In the genomic region with DNA sequence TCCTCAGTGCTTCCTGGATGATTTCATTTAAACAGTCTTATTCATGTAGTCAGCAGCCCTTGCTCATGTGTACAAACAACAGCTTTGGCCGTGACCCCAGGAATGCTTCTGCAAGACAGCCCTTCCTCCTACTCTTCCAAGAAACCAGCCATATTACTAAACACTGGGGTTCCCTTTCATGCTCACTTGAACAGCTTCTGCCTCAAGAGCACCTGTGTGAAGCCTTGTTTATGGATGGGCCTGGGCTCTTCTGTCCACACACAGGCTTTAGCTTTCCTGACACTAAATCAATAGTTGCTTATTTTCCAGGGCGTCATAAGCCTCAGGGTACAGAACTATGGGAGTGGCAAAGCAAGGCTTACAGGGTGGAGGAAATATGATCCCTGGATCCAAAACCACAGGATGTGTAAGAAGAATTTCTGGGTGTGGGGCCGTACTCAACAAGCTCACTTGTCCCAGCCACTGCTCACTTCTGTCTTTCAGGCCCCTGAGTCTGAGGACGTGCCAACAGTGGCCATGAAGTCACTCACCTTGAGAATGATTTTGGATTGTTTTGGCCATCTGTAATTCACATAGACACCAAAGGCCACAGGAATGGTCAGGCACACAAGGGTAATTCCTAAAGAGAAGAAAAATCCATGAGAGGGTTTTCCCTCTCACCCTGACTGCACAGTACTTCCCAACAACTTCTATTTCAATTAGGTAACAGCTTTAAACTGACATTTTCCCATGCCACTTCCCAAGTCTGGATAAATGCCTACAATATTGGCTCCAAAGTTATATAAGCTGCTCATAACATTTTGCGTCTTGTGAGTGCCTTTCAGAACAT, we compare ENCODE assay signal across 11 cellular contexts. TPM values are rescaled to one million over a fixed set of nuclear protein-coding genes. Genes with fewer than 3 reads are reported as not detected.
DNase-seq lines count a peak whose midpoint lies in the region; ATAC-seq lines count a peak whose summit lies in the region.
"Had no signal": no experiment of that assay in that cellular context is flagged by ENCODE, and none has a peak within 500 bp of the region (broad histone marks: within the 10 kb centered on the region; RNA-seq: fewer than 3 reads in every experiment).

No MANE protein-coding gene starts in this region.

- H3K9ac ChIP-seq in adipocyte (ENCODE audit: low read length) = no peak overlapping the region

- H3K27me3 ChIP-seq in adipocyte (replicated peaks; ENCODE audit: control insufficient read depth, insufficient read depth, low read length) = no peaks in the 10 kb centered on the region
- H3K27me3 ChIP-seq: right atrium auricular region had no signal

- H3K9me3 ChIP-seq in adipocyte (ENCODE audit: control insufficient read depth, low read length) = no peaks in the 10 kb centered on the region
- H3K9me3 ChIP-seq: Caco-2, right atrium auricular region, thoracic aorta had no signal

- DNase-seq in AG08396 (ENCODE audit: low spot score) (peak; percentile 68), HT1080 (ENCODE audit: low read depth) (peak; percentile 93), adipocyte (ENCODE audit: low read depth) (peak; percentile 91), left kidney (ENCODE audit: low read depth, low spot score) (peak; percentile 39), T-helper 2 cell (no peak), caudate nucleus (lab: John Stamatoyannopoulos, UW) (no peak)
- no peak for DNase-seq in stimulated activated CD4-positive, alpha-beta T cell treated with anti-CD3 and anti-CD28 coated beads, Interleukin-4, amount 100 ng/mL, for 4 hours
- DNase-seq: Caco-2 had no signal

- no peak overlapping the region for H3K27ac ChIP-seq in caudate nucleus (ENCODE audit: low read depth, low read length)
- H3K27ac ChIP-seq: right atrium auricular region, thoracic aorta had no signal

- peak overlapping the region; percentile 0 for H3K4me3 ChIP-seq in adipocyte (ENCODE audit: low read length)
- H3K4me3 ChIP-seq: right atrium auricular region, thoracic aorta had no signal

- no peak for ATAC-seq in GM18858 (IDR thresholded peaks at IDR 0.05; ENCODE audit: unreplicated experiment)

- H3K36me3 ChIP-seq in adipocyte (ENCODE audit: control insufficient read depth, insufficient read depth, low read length, severe bottlenecking) = no peaks in the 10 kb centered on the region
- H3K36me3 ChIP-seq: right atrium auricular region, thoracic aorta had no signal

- peaks cover 22% of the 10 kb centered on the region for H3K4me1 ChIP-seq in adipocyte (ENCODE audit: control insufficient read depth, insufficient read depth, low read length)
- H3K4me1 ChIP-seq: Caco-2, right atrium auricular region had no signal

RNA-seq across cellular contexts. Expression of a gene that starts 17.7 kb away (rescaled TPM):
- not detected in 2 replicates for total RNA-seq in HT1080 (2014; rRNA removed; shearing (Covaris generic))
- polyA plus RNA-seq in HT1080 (2015; cell fraction: cytosol; rRNA removed) = not detected in 2 replicates
- not detected in 2 replicates for polyA plus RNA-seq in HT1080 (2015; cell fraction: nucleus; rRNA removed)
- total RNA-seq: Caco-2 had no signal

Comparison
In these comparisons a context has a peak if more than half of its experiments do, and no peak if none do; other contexts are left out.
1. DNase-seq: peak in AG08396 (single experiment), HT1080 (single experiment), adipocyte (single experiment) and left kidney (single experiment); none in T-helper 2 cell (0 of 5), stimulated activated CD4-positive, alpha-beta T cell treated with anti-CD3 and anti-CD28 coated beads, Interleukin-4, amount 100 ng/mL, for 4 hours (0 of 2) and caudate nucleus (0 of 61).